27 cellular contexts compared by ENCODE assay signal in genomic region chr6:162358625-162359024, GRCh38.
"Had no signal": no experiment of that assay in that cellular context is flagged by ENCODE, and none has a peak within 500 bp of the region (broad histone marks: within the 10 kb centered on the region; RNA-seq: fewer than 3 reads in every experiment).

No MANE protein-coding gene starts in this region.

- H3K9me3 ChIP-seq: colonic mucosa, esophagus muscularis mucosa, esophagus squamous epithelium, gastrocnemius medialis, gastroesophageal sphincter, heart left ventricle had no signal

- ATAC-seq: effector memory CD8-positive, alpha-beta T cell; esophagus mucosa; foreskin keratinocyte; gastrocnemius medialis; gastroesophageal sphincter; heart left ventricle; heart right ventricle had no signal

- DNase-seq: colonic mucosa; cortex of kidney; dermis blood vessel endothelial cell; dorsolateral prefrontal cortex; effector CD4-positive, alpha-beta T cell; effector CD8-positive, alpha-beta T cell; effector memory CD4-positive, alpha-beta T cell; effector memory CD8-positive, alpha-beta T cell; endodermal cell; erythroblast; esophagus squamous epithelium; foreskin fibroblast; foreskin keratinocyte; foreskin melanocyte; gastrocnemius medialis; glutamatergic neuron; head of caudate nucleus; heart left ventricle; heart right ventricle had no signal

- FAIRE-seq: colon, endometrium, endothelial cell of umbilical vein had no signal

- H3K36me3 ChIP-seq: colonic mucosa, esophagus muscularis mucosa, esophagus squamous epithelium, gastrocnemius medialis, gastroesophageal sphincter, heart left ventricle, heart right ventricle had no signal

- H3K27me3 ChIP-seq: colonic mucosa, dorsolateral prefrontal cortex, esophagus muscularis mucosa, esophagus squamous epithelium, foreskin keratinocyte, gastrocnemius medialis, gastroesophageal sphincter, heart left ventricle, heart right ventricle had no signal

- H3K4me3 ChIP-seq: colonic mucosa, coronary artery, dorsolateral prefrontal cortex, esophagus muscularis mucosa, esophagus squamous epithelium, gastrocnemius medialis, gastroesophageal sphincter, heart left ventricle, heart right ventricle had no signal

- H3K4me1 ChIP-seq: colonic mucosa, esophagus muscularis mucosa, esophagus squamous epithelium, foreskin keratinocyte, gastrocnemius medialis, gastroesophageal sphincter had no signal

- H3K27ac ChIP-seq: colonic mucosa, coronary artery, dorsolateral prefrontal cortex, epithelial cell of prostate, esophagus muscularis mucosa, esophagus squamous epithelium, foreskin keratinocyte, gastrocnemius medialis, gastroesophageal sphincter, heart left ventricle, heart right ventricle had no signal
